In the genomic region with DNA sequence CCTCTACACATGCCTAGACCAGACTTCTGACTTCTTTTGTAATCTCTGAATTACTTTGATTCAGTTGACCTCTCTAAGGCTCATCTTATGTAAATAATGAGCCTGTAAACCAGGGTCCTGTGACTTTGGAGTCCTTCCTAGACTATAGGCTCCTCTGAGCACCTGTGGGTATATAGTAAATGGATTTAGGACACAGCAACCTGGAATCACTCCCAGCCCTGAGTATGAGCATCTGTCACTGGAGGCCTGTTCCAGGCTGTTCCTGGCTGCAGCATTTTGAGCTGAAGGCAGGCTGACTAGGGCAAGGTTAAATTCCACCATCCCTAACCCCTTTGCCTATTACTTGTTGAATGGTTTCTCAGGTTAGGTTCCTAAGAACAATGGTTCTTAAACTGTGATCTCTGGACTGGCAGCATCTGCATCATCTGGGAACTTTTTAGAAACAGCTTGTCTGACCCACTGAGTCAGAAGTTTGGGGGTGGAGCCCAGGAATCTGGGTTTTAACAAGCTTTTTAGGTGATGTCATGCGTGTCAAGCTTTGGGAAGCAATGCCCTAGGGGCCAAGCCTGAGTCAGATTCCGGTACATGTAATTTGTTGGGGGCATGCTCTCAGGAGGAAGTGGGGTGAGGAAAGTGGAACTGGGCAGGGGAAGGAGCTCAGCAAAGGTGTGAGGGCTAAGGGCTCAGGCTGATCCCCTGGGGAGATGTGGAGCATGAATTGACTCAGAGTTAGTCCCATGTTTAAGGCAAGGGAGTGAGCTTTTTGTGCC, we compare ENCODE assay signal across 9 cellular contexts. TPM values are rescaled to one million over a fixed set of nuclear protein-coding genes. Genes with fewer than 3 reads are reported as not detected.
DNase-seq lines count a peak whose midpoint lies in the region; ATAC-seq and TF ChIP-seq lines count a peak whose summit lies in the region.
"Had no signal": no experiment of that assay in that cellular context is flagged by ENCODE, and none has a peak within 500 bp of the region (broad histone marks: within the 10 kb centered on the region; RNA-seq: fewer than 3 reads in every experiment).

No MANE protein-coding gene starts in this region.

- peaks cover 31% of the 10 kb centered on the region for H3K4me1 Mint-ChIP-seq in type B pancreatic cell (ENCODE audit: unreplicated experiment)

- DNase-seq in EL = peak; percentile 99
- peak; percentile 88 for DNase-seq in cerebellum (ENCODE audit: low spot score)
- no peak for DNase-seq in type B pancreatic cell (ENCODE audit: extremely low spot score, unreplicated experiment)
- no peak for DNase-seq in SK-N-DZ (ENCODE audit: low spot score)
- no peak for DNase-seq in ecto neural progenitor cell (ENCODE audit: low spot score)

- no peak overlapping the region for H3K4me3 ChIP-seq in skeletal muscle satellite cell (ENCODE audit: low read length)

- peak; percentile 74 for ATAC-seq in GM21390 (IDR thresholded peaks at IDR 0.05; ENCODE audit: unreplicated experiment)
- ATAC-seq in HG03521 (IDR thresholded peaks at IDR 0.05; ENCODE audit: unreplicated experiment) = peak; percentile 65

- no peaks in the 10 kb centered on the region for H3K9me3 Mint-ChIP-seq in type B pancreatic cell
- H3K9me3 Mint-ChIP-seq: IgD-negative memory B cell had no signal

- H3K9ac ChIP-seq in skeletal muscle satellite cell (ENCODE audit: low read depth, low read length) = peak overlapping the region; percentile 22

- no peak overlapping the region for H3K27ac Mint-ChIP-seq in type B pancreatic cell

- no peak for TF ChIP-seq CTCF in type B pancreatic cell (conservative IDR thresholded peaks at IDR 0.05)

- H3K27me3 Mint-ChIP-seq in type B pancreatic cell = no peaks in the 10 kb centered on the region
- H3K27me3 Mint-ChIP-seq: IgD-negative memory B cell had no signal

- H3K4me3 Mint-ChIP-seq in type B pancreatic cell = no peak overlapping the region

- no peaks in the 10 kb centered on the region for H3K9me3 ChIP-seq in skeletal muscle satellite cell (replicated peaks; ENCODE audit: low read length)

- peak overlapping the region; percentile 25 for H3K4me2 ChIP-seq in skeletal muscle satellite cell (ENCODE audit: low read length)

- H3K27me3 ChIP-seq in skeletal muscle satellite cell (ENCODE audit: control insufficient read depth, insufficient read depth, low read length) = no peaks in the 10 kb centered on the region

- H3K36me3 ChIP-seq in skeletal muscle satellite cell (ENCODE audit: insufficient read depth, low read length) = no peaks in the 10 kb centered on the region

- H3K4me1 ChIP-seq in skeletal muscle satellite cell (ENCODE audit: control insufficient read depth, insufficient read depth, low read length) = peaks cover 56% of the 10 kb centered on the region

- H3K36me3 Mint-ChIP-seq in type B pancreatic cell = peaks cover 5% of the 10 kb centered on the region

RNA-seq across cellular contexts. Expression of gene MINDY4, which starts 28.2 kb away (rescaled TPM):
- 9.8 TPM for total RNA-seq in cerebellum
- 6.6 and 8.7 TPM in 2 replicates for total RNA-seq in skeletal muscle satellite cell (2012; rRNA removed)
- 5.4 and 8.4 TPM in 2 replicates for total RNA-seq in type B pancreatic cell (ENCODE audit: low replicate concordance)
- 3.1 and 3.7 TPM in 2 replicates for polyA plus RNA-seq in SK-N-DZ (2014; cell fraction: cytosol; rRNA removed)
- polyA plus RNA-seq in SK-N-DZ (2014; cell fraction: nucleus; rRNA removed) = 3.0 and 4.3 TPM in 2 replicates

RNA-seq across cellular contexts. Expression of gene INMT, which starts 47.5 kb away (rescaled TPM):
- total RNA-seq in cerebellum (0.73 TPM), type B pancreatic cell (ENCODE audit: low replicate concordance) (not detected in 2 replicates)
- 0.22 and 1.3 TPM in 2 replicates for total RNA-seq in skeletal muscle satellite cell (2012; rRNA removed)
- not detected in 2 replicates for polyA plus RNA-seq in SK-N-DZ (2014; cell fraction: cytosol; rRNA removed)
- 0.22 TPM in 1 of 2 replicates, not detected in the other for polyA plus RNA-seq in SK-N-DZ (2014; cell fraction: nucleus; rRNA removed)
- polyA plus RNA-seq: IgD-negative memory B cell had no signal

Comparison
In these comparisons a context has a peak if more than half of its experiments do, and no peak if none do; other contexts are left out.
1. DNase-seq: peak in EL (single experiment) and cerebellum (single experiment); none in type B pancreatic cell (single experiment), SK-N-DZ (single experiment) and ecto neural progenitor cell (single experiment).